ENCODE assay signal across 14 cellular contexts in genomic region chr17:80783971-80784370, GRCh38.
DNase-seq lines count a peak whose midpoint lies in the region; ATAC-seq and TF ChIP-seq lines count a peak whose summit lies in the region.
"Had no signal": no experiment of that assay in that cellular context is flagged by ENCODE, and none has a peak within 500 bp of the region (broad histone marks: within the 10 kb centered on the region; RNA-seq: fewer than 3 reads in every experiment).

No MANE protein-coding gene starts in this region.

- peaks cover 0 to 2% (median 0%) of the 10 kb centered on the region in 8 donors for H3K9me3 Mint-ChIP-seq in CD4-positive, alpha-beta memory T cell
- peaks cover 9 to 15% of the 10 kb centered on the region in 2 donors for H3K9me3 Mint-ChIP-seq in activated naive CD4-positive, alpha-beta T cell treated with anti-CD3 and anti-CD28 coated beads, Interleukin-2, amount 50 U/mL, for 72 hours

- peaks cover 90% of the 10 kb centered on the region for H3K4me1 ChIP-seq in CD4-positive, alpha-beta memory T cell (ENCODE audit: insufficient read depth, low read length)

- H3K4me3 ChIP-seq in AG10803 (ENCODE audit: low read length), result no peak overlapping the region
- no peak overlapping the region for H3K4me3 ChIP-seq in CD4-positive, alpha-beta memory T cell (ENCODE audit: low read length in 2 of 2)
- no peak overlapping the region for H3K4me3 ChIP-seq in fibroblast of the aortic adventitia (ENCODE audit: low read depth, low read length)
- H3K4me3 ChIP-seq: hepatocyte had no signal

- CTCF ChIA-PET in CD4-positive, alpha-beta memory T cell (lab: Charles Lee; ENCODE audit: partially characterized antibody), result interaction anchor here (1.0 to 4.6 kb wide), 2 partner anchors 8 to 20 kb away, joined by 3 to 29 read pairs; no protein-coding TSS in a partner anchor

- peak; percentile 58 for DNase-seq in AG10803 (ENCODE audit: low read depth)
- no peak for DNase-seq in CD4-positive, alpha-beta memory T cell
- DNase-seq in activated naive CD4-positive, alpha-beta T cell treated with anti-CD3 and anti-CD28 coated beads, Interleukin-2, amount 50 U/mL, for 72 hours (ENCODE audit: low spot score in 2 of 2), result no peak
- DNase-seq in fibroblast of the aortic adventitia (ENCODE audit: low read depth), result peak; percentile 31
- DNase-seq in NCI-H748 (lab: John Stamatoyannopoulos, UW; ENCODE audit: unreplicated experiment), result no peak
- no peak for DNase-seq in G401 (ENCODE audit: low spot score)
- DNase-seq: activated CD4-positive, alpha-beta T cell treated with anti-CD3 and anti-CD28 coated beads for 48 hours; activated T-cell treated with anti-CD3 and anti-CD28 coated beads, Interleukin-2, amount 50 U/mL, for 48 hours; NCI-H1092 treated with DMSO at 0.1 percent for 48 hours; NCI-H2081; right cardiac atrium had no signal

- H3K27ac ChIP-seq in CD4-positive, alpha-beta memory T cell (ENCODE audit: low read depth, low read length), result no peak overlapping the region
- H3K27ac ChIP-seq: RWPE1 had no signal

- H3K27me3 ChIP-seq in CD4-positive, alpha-beta memory T cell (ENCODE audit: insufficient read depth, low read length), result no peaks in the 10 kb centered on the region
- H3K27me3 ChIP-seq: hepatocyte had no signal

- H3K36me3 Mint-ChIP-seq in CD4-positive, alpha-beta memory T cell, result peaks cover 0 to 19% of the 10 kb centered on the region in 2 donors
- peaks cover 30 to 38% of the 10 kb centered on the region in 2 donors for H3K36me3 Mint-ChIP-seq in activated naive CD4-positive, alpha-beta T cell treated with anti-CD3 and anti-CD28 coated beads, Interleukin-2, amount 50 U/mL, for 72 hours

- H3K27me3 Mint-ChIP-seq in CD4-positive, alpha-beta memory T cell, result no peaks in the 10 kb centered on the region

- peaks cover 51 to 94% (median 78%) of the 10 kb centered on the region in 4 donors for H3K4me1 Mint-ChIP-seq in CD4-positive, alpha-beta memory T cell

- POLR2A ChIA-PET in CD4-positive, alpha-beta memory T cell (lab: Charles Lee; ENCODE audit: partially characterized antibody), result interaction anchor here (0.8 to 4.1 kb wide), 6 partner anchors 7 to 329 kb away, joined by 3 to 51 read pairs (median 8); no protein-coding TSS in a partner anchor

- in situ Hi-C loops in G401 (cut with HindIII; ENCODE audit: low sequenced_read_pairs), result no loop called here

- H3K36me3 ChIP-seq in CD4-positive, alpha-beta memory T cell (ENCODE audit: insufficient read depth, low read length), result no peaks in the 10 kb centered on the region

- TF ChIP-seq CTCF in AG10803 (conservative IDR thresholded peaks at IDR 0.05; ENCODE audit: low read length), result no peak
- TF ChIP-seq CTCF in fibroblast of the aortic adventitia (IDR thresholded peaks at IDR 0.05; ENCODE audit: insufficient read depth, low read length), result no peak

- peak overlapping the region in 2 of 8 donors; percentile 30 to 84 for H3K4me3 Mint-ChIP-seq in CD4-positive, alpha-beta memory T cell

- intact Hi-C loops in CD4-positive, alpha-beta memory T cell (cut with micrococcal nuclease), result loop anchor here (2.0 to 10.0 kb wide), 3 partner anchors 49 to 209 kb away; no protein-coding TSS in a partner anchor

- ATAC-seq in activated naive CD4-positive, alpha-beta T cell treated with anti-CD3 and anti-CD28 coated beads, Interleukin-2, amount 50 U/mL, for 72 hours, result no peak
- no peak for ATAC-seq in HG03521 (IDR thresholded peaks at IDR 0.05; ENCODE audit: unreplicated experiment)
- ATAC-seq: right cardiac atrium had no signal

- H3K27ac Mint-ChIP-seq in CD4-positive, alpha-beta memory T cell, result peak overlapping the region in 5 of 7 donors; percentile 13 to 96 (median 70)
- peak overlapping the region; percentile 95 to 96 for H3K27ac Mint-ChIP-seq in activated naive CD4-positive, alpha-beta T cell treated with anti-CD3 and anti-CD28 coated beads, Interleukin-2, amount 50 U/mL, for 72 hours

- H3K9me3 ChIP-seq in CD4-positive, alpha-beta memory T cell (ENCODE audit: control insufficient read depth in 1 of 2, low read length in 2 of 2), result no peaks in the 10 kb centered on the region

Comparison
In these comparisons a context has a peak if more than half of its experiments do, and no peak if none do; other contexts are left out.
1. DNase-seq: peak in AG10803 (single experiment) and fibroblast of the aortic adventitia (single experiment); none in CD4-positive, alpha-beta memory T cell (0 of 5), activated naive CD4-positive, alpha-beta T cell treated with anti-CD3 and anti-CD28 coated beads, Interleukin-2, amount 50 U/mL, for 72 hours (0 of 2), NCI-H748 (single experiment) and G401 (single experiment).